Comparison of ENCODE assay signal across 1 cellular context in the genomic region with DNA sequence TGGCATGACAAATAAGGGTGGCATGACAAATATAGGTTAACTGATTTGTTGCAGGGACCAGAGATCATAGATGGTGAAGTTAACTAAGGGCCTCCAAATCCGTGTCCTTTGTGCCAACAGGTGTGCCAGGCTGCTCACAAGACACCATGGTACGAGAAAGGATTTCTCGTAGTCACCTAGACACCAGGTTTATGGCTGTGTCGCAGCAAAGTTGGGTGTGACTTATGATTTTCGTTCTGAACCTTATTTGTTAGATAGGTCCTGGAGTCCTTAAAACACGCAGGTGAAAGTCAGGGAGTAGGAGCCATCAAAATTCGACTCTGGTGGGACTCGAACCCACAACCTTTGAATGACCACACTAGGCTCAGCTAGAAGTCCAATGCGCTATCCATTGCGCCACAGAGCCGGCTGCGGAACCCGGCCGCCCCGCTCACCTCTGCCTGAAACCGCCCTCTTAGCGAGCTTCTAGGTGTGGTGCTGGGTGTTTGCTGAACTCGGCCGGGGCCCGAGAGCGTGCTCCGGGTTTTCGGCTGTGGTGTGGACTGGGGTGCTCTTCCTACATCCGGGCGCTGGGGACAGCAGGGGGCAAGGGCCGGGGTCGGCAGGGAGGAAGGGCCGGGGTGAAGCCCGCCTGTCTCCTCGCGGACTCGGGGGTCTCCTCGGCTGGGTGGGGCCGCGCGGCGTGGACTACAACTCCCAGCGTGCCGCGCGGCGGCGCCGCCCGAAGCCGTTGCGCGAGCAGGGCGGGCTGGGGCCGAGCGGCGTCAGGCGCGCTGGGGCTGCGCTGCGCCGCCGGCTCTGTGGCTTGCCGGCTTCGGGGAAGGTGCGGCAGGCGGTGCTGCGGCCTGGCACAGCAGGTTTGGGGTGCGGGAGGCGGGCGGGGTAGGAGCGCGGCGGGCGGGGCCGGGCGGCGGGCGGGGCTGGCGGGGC.
TF ChIP-seq lines count a peak whose summit lies in the region.

Gene SLC27A4 (plus strand): TSS at position 767 of the 930 bp plus-strand sequence. CDS start 2,606 bp downstream, outside the sequence.

TF ChIP-seq in K562, 482 proteins besides CTCF, POLR2A, EP300 and RAD21 (continued from another document and continues in another):
- TF ChIP-seq CUX1 (CRISPR knock-in tag; IDR thresholded peaks at IDR 0.05) (no peak), RUNX1 (IDR thresholded peaks at IDR 0.05; ENCODE audit: low read depth) (no peak), HLTF (IDR thresholded peaks at IDR 0.05) (peak; percentile 86; the same call in 1 of the 2 replicates), NBN (IDR thresholded peaks at IDR 0.05; ENCODE audit: low read depth) (peak; percentile 94), GABPB2 (CRISPR knock-in tag; conservative IDR thresholded peaks at IDR 0.05) (peak; percentile 81; the same call in 1 of the 2 replicates), FIP1L1 (IDR thresholded peaks at IDR 0.05; ENCODE audit: low read depth, low read length, poor library complexity, severe bottlenecking) (peak; percentile 72), IFI16 (CRISPR knock-in tag; IDR thresholded peaks at IDR 0.05) (peak; percentile 64; the same call in 1 of the 2 replicates), SRF (CRISPR knock-in tag; IDR thresholded peaks at IDR 0.05) (peak; percentile 1 to 76; a peak in 2 of 4 replicates), NKRF (IDR thresholded peaks at IDR 0.05; ENCODE audit: borderline replicate concordance) (peak; percentile 90; the same call in 1 of the 2 replicates), ZNF507 (tag; conservative IDR thresholded peaks at IDR 0.05) (no peak), MAZ (CRISPR knock-in tag; conservative IDR thresholded peaks at IDR 0.05 in 1 of 2, IDR thresholded peaks at IDR 0.05 in 1 of 2) (peak; percentile 77 to 99), ZNF407 (IDR thresholded peaks at IDR 0.05; ENCODE audit: low read depth) (peak; percentile 67; the same call in 1 of the 2 replicates), TSC22D4 (tag; IDR thresholded peaks at IDR 0.05) (no peak)
- TF ChIP-seq, protein P1, sequence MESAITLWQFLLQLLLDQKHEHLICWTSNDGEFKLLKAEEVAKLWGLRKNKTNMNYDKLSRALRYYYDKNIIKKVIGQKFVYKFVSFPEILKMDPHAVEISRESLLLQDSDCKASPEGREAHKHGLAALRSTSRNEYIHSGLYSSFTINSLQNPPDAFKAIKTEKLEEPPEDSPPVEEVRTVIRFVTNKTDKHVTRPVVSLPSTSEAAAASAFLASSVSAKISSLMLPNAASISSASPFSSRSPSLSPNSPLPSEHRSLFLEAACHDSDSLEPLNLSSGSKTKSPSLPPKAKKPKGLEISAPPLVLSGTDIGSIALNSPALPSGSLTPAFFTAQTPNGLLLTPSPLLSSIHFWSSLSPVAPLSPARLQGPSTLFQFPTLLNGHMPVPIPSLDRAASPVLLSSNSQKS (CRISPR knock-in tag; IDR thresholded peaks at IDR 0.05), result 0 out of 2 replicates have a peak, but pooled peaks have one; percentile 31
- TF ChIP-seq, protein P2, sequence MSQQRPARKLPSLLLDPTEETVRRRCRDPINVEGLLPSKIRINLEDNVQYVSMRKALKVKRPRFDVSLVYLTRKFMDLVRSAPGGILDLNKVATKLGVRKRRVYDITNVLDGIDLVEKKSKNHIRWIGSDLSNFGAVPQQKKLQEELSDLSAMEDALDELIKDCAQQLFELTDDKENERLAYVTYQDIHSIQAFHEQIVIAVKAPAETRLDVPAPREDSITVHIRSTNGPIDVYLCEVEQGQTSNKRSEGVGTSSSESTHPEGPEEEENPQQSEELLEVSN (IDR thresholded peaks at IDR 0.05; ENCODE audit: borderline replicate concordance in 1 of 2, extremely low read depth in 1 of 2, insufficient read depth in 1 of 2, insufficient read length in 1 of 2, low read depth in 1 of 2, low read length in 1 of 2, poor library complexity in 1 of 2, severe bottlenecking in 1 of 2), result peak; percentile 94 to 98
